Comparison of ENCODE assay signal across 17 cellular contexts in the genomic region with DNA sequence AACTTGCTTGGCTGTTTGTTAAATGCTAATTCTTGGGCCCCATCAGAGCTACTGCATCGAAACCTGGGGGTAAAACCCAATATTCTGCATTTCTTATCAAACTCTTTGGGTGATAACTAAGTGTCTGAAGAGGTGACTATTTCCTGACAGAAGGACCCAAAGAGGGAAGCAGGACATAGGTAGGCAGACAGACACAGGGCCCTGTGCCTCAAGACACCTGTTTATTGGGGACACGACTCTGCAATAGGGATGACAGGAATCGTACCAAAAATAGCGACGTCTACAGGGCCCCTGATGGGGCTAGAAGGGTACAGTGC. TPM values are rescaled to one million over a fixed set of nuclear protein-coding genes. Genes with fewer than 3 reads are reported as not detected.
DNase-seq lines count a peak whose midpoint lies in the region; ATAC-seq and TF ChIP-seq lines count a peak whose summit lies in the region.
"Had no signal": no experiment of that assay in that cellular context is flagged by ENCODE, and none has a peak within 500 bp of the region (broad histone marks: within the 10 kb centered on the region; RNA-seq: fewer than 3 reads in every experiment).

No MANE protein-coding gene starts in this region.

- ATAC-seq in right cardiac atrium (no peak), lower lobe of right lung (no peak), GM18870 (IDR thresholded peaks at IDR 0.05; ENCODE audit: unreplicated experiment) (no peak)
- ATAC-seq: GM12878 had no signal

- peaks cover 19% of the 10 kb centered on the region for H3K4me1 ChIP-seq in cardiac muscle cell (ENCODE audit: low read depth)
- peaks cover 1% of the 10 kb centered on the region for H3K4me1 ChIP-seq in right cardiac atrium (ENCODE audit: control insufficient read depth, insufficient read depth, low read length)
- H3K4me1 ChIP-seq in colonic mucosa: peaks cover 4% of the 10 kb centered on the region
- H3K4me1 ChIP-seq in transverse colon: peaks cover 0 to 52% (median 31%) of the 10 kb centered on the region in 4 donors
- peaks cover 20% of the 10 kb centered on the region for H3K4me1 ChIP-seq in lower lobe of right lung

- no peak for TF ChIP-seq EP300 in transverse colon (IDR thresholded peaks at IDR 0.05; ENCODE audit: low read depth)

- in situ Hi-C loops in transverse colon (cut with MboI; ENCODE audit: low pct_ligation_motif_present in 1 of 4, low pct_unique_long_range_greater_than_20kb in 1 of 4, low sequenced_read_pairs in 3 of 4): loop anchor here in 2 of 4 donors (10.0 kb wide), 1 partner anchor 75 kb away; no protein-coding TSS in a partner anchor

- peak overlapping the region; percentile 62 for H3K4me3 Mint-ChIP-seq in neural crest cell

- no peak for DNase-seq in cardiac muscle cell (ENCODE audit: low read depth in 1 of 2, low spot score in 1 of 2)
- DNase-seq in right cardiac atrium: no peak
- no peak for DNase-seq in colonic mucosa
- DNase-seq in neural crest cell (ENCODE audit: low read depth, low spot score): no peak
- DNase-seq in transverse colon: no peak
- DNase-seq in central memory CD4-positive, alpha-beta T cell: no peak
- no peak for DNase-seq in lower lobe of right lung
- DNase-seq: Calu3; GM23248; NCI-H1436 treated with DMSO at 0.1 percent for 48 hours; NCI-H2081 treated with DMSO at 0.1 percent for 48 hours; NK-92 treated with Interleukin-12 subunit alpha and Interleukin-12 subunit beta, amount 100 ng/mL, for 24 hours had no signal

- peaks cover 46% of the 10 kb centered on the region for H3K36me3 Mint-ChIP-seq in neural crest cell (ENCODE audit: low read depth)

- peak overlapping the region in 1 of 2 donors; percentile 38 for H3K9ac ChIP-seq in colonic mucosa (ENCODE audit: low read depth in 2 of 2, low read length in 2 of 2)
- H3K9ac ChIP-seq: GM23248 had no signal

- TF ChIP-seq CTCF in cardiac muscle cell (IDR thresholded peaks at IDR 0.05; ENCODE audit: low read depth, low read length) (no peak), colonic mucosa (IDR thresholded peaks at IDR 0.05) (no peak), neural crest cell (conservative IDR thresholded peaks at IDR 0.05) (no peak), transverse colon (IDR thresholded peaks at IDR 0.05) (no peak), lower lobe of right lung (IDR thresholded peaks at IDR 0.05) (no peak)

- WGBS in right cardiac atrium: 71% methylated on average over 5 of the region's 5 CpGs
- WGBS in transverse colon (ENCODE audit: low coverage in 1 of 2), 2 donors: 58% methylated on average over 5 of the region's 5 CpGs; no CpG with 5 or more reads in 1 of the 2 donors

- H3K27me3 ChIP-seq in cardiac muscle cell (no peaks in the 10 kb centered on the region), right cardiac atrium (ENCODE audit: control insufficient read depth, insufficient read depth) (no peaks in the 10 kb centered on the region), colonic mucosa (no peaks in the 10 kb centered on the region), transverse colon (no peaks in the 10 kb centered on the region), lower lobe of right lung (ENCODE audit: low read depth) (no peaks in the 10 kb centered on the region)
- H3K27me3 ChIP-seq: BLaER1 treated with 17β-estradiol and CSF1 and Interleukin-3, amounts not matched to agents 10 nM and 100 nM had no signal

- no peak overlapping the region for H3K27ac Mint-ChIP-seq in neural crest cell (ENCODE audit: unreplicated experiment)

- H3K9me3 ChIP-seq in cardiac muscle cell (ENCODE audit: low read depth) (no peaks in the 10 kb centered on the region), right cardiac atrium (ENCODE audit: control insufficient read depth, low read length) (no peaks in the 10 kb centered on the region), colonic mucosa (no peaks in the 10 kb centered on the region), transverse colon (no peaks in the 10 kb centered on the region), lower lobe of right lung (no peaks in the 10 kb centered on the region)
- H3K9me3 ChIP-seq: BLaER1 treated with 17β-estradiol and CSF1 and Interleukin-3, amounts not matched to agents 10 nM and 100 nM had no signal

- H3K36me3 ChIP-seq in cardiac muscle cell (peaks cover 47% of the 10 kb centered on the region), colonic mucosa (no peaks in the 10 kb centered on the region), transverse colon (peaks cover 0 to 21% (median 9%) of the 10 kb centered on the region in 4 donors), lower lobe of right lung (peaks cover 78% of the 10 kb centered on the region)

- H3K27me3 Mint-ChIP-seq in neural crest cell (ENCODE audit: low read depth): peaks cover 17% of the 10 kb centered on the region

- intact Hi-C loops in right cardiac atrium (cut with DNase I): loop anchor here in 2 of 4 donors (5.0 kb wide), 2 partner anchors 73 to 78 kb away; no protein-coding TSS in a partner anchor
- intact Hi-C loops in colonic mucosa (cut with DNase I): loop anchor here (2.0 to 5.0 kb wide), 2 partner anchors 21 to 73 kb away; no protein-coding TSS in a partner anchor
- intact Hi-C loops in transverse colon (cut with DNase I; ENCODE audit: low total_unique reads): no loop called here
- intact Hi-C loops in lower lobe of right lung (cut with DNase I): no loop called here

- H3K27ac ChIP-seq in cardiac muscle cell (peak overlapping the region; percentile 34), right cardiac atrium (ENCODE audit: low read length) (no peak overlapping the region), colonic mucosa (peak overlapping the region; percentile 53), transverse colon (peak overlapping the region; percentile 50 to 65 (median 56)), lower lobe of right lung (no peak overlapping the region)

- H3K9me3 Mint-ChIP-seq in neural crest cell: no peaks in the 10 kb centered on the region

- peaks cover 58% of the 10 kb centered on the region for H3K4me1 Mint-ChIP-seq in neural crest cell

- TF ChIP-seq POLR2A in transverse colon (IDR thresholded peaks at IDR 0.05): no peak

- H3K4me3 ChIP-seq in cardiac muscle cell: no peak overlapping the region
- no peak overlapping the region for H3K4me3 ChIP-seq in right cardiac atrium (ENCODE audit: low read length)
- H3K4me3 ChIP-seq in colonic mucosa: no peak overlapping the region
- H3K4me3 ChIP-seq in transverse colon: no peak overlapping the region
- no peak overlapping the region for H3K4me3 ChIP-seq in lower lobe of right lung
- H3K4me3 ChIP-seq: BLaER1 treated with 17β-estradiol and CSF1 and Interleukin-3, amounts not matched to agents 10 nM and 100 nM; GM12878; GM23248 had no signal

RNA-seq across cellular contexts. Expression of gene ZNF219, which starts 8.6 kb away (rescaled TPM):
- 143 and 154 TPM in 2 replicates for total RNA-seq in cardiac muscle cell
- polyA plus RNA-seq in cardiac muscle cell: 49.5 and 77.0 TPM in 2 replicates
- total RNA-seq in right cardiac atrium: 10 to 100 TPM; 49.1 to 62.4 (median 56.1) TPM
- 68.6 TPM for polyA plus RNA-seq in right cardiac atrium
- 10 to 100 TPM; 44.0 to 79.6 TPM for total RNA-seq in colonic mucosa
- total RNA-seq in neural crest cell: 141 and 143 TPM in 2 replicates
- 100 to 1,000 TPM in 2 of 4 donors, 10 to 100 TPM in 2; 68.4 to 135 (median 94.5) TPM for total RNA-seq in transverse colon
- 46.1 TPM for total RNA-seq in lower lobe of right lung

RNA-seq across cellular contexts. Expression of gene TMEM253, which starts 11.0 kb away (rescaled TPM):
- 0.46 and 1.2 TPM in 2 replicates for total RNA-seq in cardiac muscle cell
- 1.3 and 2.4 TPM in 2 replicates for polyA plus RNA-seq in cardiac muscle cell
- under 1 TPM; 0.28 to 0.63 (median 0.29) TPM for total RNA-seq in right cardiac atrium
- polyA plus RNA-seq in right cardiac atrium: 0.57 TPM
- 10 to 100 TPM; 28.8 to 48.3 TPM for total RNA-seq in colonic mucosa
- 1.6 TPM in 2 replicates for total RNA-seq in neural crest cell
- 10 to 100 TPM; 13.1 to 63.7 (median 41.9) TPM for total RNA-seq in transverse colon
- 0.50 TPM for total RNA-seq in lower lobe of right lung
- total RNA-seq: G401, GM12878 had no signal
- polyA plus RNA-seq: GM23248 had no signal

RNA-seq across cellular contexts. Expression of gene ARHGEF40, which starts 19.7 kb away (rescaled TPM):
- total RNA-seq in cardiac muscle cell (32.9 and 41.7 TPM in 2 replicates), right cardiac atrium (10 to 100 TPM; 19.8 to 25.8 (median 21.0) TPM), colonic mucosa (10 to 100 TPM; 49.5 to 66.9 TPM), neural crest cell (72.7 and 73.8 TPM in 2 replicates), transverse colon (100 to 1,000 TPM in 1 of 4 donors, 10 to 100 TPM in 3; 55.6 to 138 (median 62.2) TPM), lower lobe of right lung (28.5 TPM)
- polyA plus RNA-seq in cardiac muscle cell (26.4 and 31.6 TPM in 2 replicates), right cardiac atrium (15.1 TPM)

RNA-seq across cellular contexts. Expression of gene RNASE8, which starts 32.2 kb away (rescaled TPM):
- total RNA-seq in cardiac muscle cell (not detected in 2 replicates), right cardiac atrium (not detected), colonic mucosa (not detected), neural crest cell (not detected in 2 replicates), transverse colon (not detected), lower lobe of right lung (not detected)
- polyA plus RNA-seq in cardiac muscle cell (not detected in 2 replicates), right cardiac atrium (not detected)
- total RNA-seq: Calu3, G401, GM12878, GM23248, HT1080 had no signal
- polyA plus RNA-seq: GM12878, GM23248 had no signal

RNA-seq across cellular contexts. Expression of gene RNASE7, which starts 47.7 kb away (rescaled TPM):
- total RNA-seq in cardiac muscle cell: not detected in 2 replicates
- not detected in 2 replicates for polyA plus RNA-seq in cardiac muscle cell
- total RNA-seq in right cardiac atrium: not detected
- not detected for polyA plus RNA-seq in right cardiac atrium
- total RNA-seq in colonic mucosa: under 1 TPM; 0.16 to 0.30 TPM
- total RNA-seq in neural crest cell: not detected in 2 replicates
- total RNA-seq in transverse colon: under 1 TPM in 1 of 4 donors, not detected in 3; 0.48 TPM
- total RNA-seq in lower lobe of right lung: not detected
- total RNA-seq: Calu3, G401, GM12878, GM23248, HT1080 had no signal
- polyA plus RNA-seq: GM12878, GM23248 had no signal

Comparison
In these comparisons a context has a peak if more than half of its experiments do, and no peak if none do; other contexts are left out.
1. H3K27ac ChIP-seq: peak in cardiac muscle cell (single experiment), colonic mucosa (single experiment) and transverse colon (4 of 4); none in right cardiac atrium (single experiment) and lower lobe of right lung (single experiment).